ENCODE assay signal across 20 cellular contexts in the genomic region with DNA sequence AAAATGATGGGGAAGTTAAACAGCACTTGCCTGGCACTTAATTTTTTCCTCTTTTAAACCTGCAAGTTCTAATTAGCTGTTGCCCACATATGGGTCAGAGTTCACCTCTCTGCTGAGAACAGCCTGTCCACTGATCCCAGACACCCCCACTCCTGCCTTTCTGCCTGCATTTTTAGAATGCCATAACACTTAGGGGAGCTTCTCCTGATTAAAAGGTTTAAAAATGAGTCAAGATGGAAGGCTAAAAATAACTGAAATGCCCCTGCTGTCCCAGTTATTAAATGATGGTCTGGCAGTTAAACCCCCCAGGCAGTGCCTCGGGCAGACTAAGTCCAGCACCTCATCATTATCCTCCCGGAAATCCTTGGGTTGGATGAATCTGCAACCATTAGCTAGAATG.
A peak's percentile ranks its signal among the peaks of the same experiment; 100 is the strongest.
DNase-seq lines count a peak whose midpoint lies in the region; ATAC-seq and TF ChIP-seq lines count a peak whose summit lies in the region.
"Had no signal": no experiment of that assay in that cellular context is flagged by ENCODE, and none has a peak within 500 bp of the region (broad histone marks: within the 10 kb centered on the region; RNA-seq: fewer than 3 reads in every experiment).

No MANE protein-coding gene starts in this region.

- no peak for DNase-seq in right cardiac atrium
- no peak for DNase-seq in cardiac septum (ENCODE audit: low spot score)
- peak; percentile 5 for DNase-seq in choroid plexus epithelial cell (ENCODE audit: low read depth)
- no peak for DNase-seq in NCI-H82 treated with DMSO at 0.1 percent for 48 hours (lab: John Stamatoyannopoulos, UW; ENCODE audit: unreplicated experiment)
- DNase-seq in GM03348 (ENCODE audit: low spot score) = no peak
- DNase-seq: Calu3; CD8-positive, alpha-beta T cell; EL; H7; NCI-H1417; NCI-H1930; NCI-H2171; NCI-H526 treated with DMSO at 0.1 percent for 48 hours; Peyer's patch had no signal

- no peak overlapping the region for H3K4me3 ChIP-seq in right cardiac atrium (ENCODE audit: low read length)
- H3K4me3 ChIP-seq in choroid plexus epithelial cell (ENCODE audit: low read depth, low read length) = no peak overlapping the region
- H3K4me3 ChIP-seq in mesodermal cell (ENCODE audit: extremely low read depth, insufficient read depth, low read length, poor library complexity, severe bottlenecking) = no peak overlapping the region
- H3K4me3 ChIP-seq: BLaER1 treated with 17β-estradiol and CSF1 and Interleukin-3, amounts not matched to agents 10 nM and 100 nM; Peyer's patch had no signal

- no peaks in the 10 kb centered on the region for H3K27me3 ChIP-seq in right cardiac atrium (ENCODE audit: control insufficient read depth, insufficient read depth)
- H3K27me3 ChIP-seq: BLaER1 treated with 17β-estradiol and CSF1 and Interleukin-3, amounts not matched to agents 10 nM and 100 nM; Peyer's patch had no signal

- WGBS in right cardiac atrium = 32% methylated on average over 2 of the region's 2 CpGs
- 50% methylated on average over 1 of the region's 2 CpGs; no CpG with 5 or more reads in 1 of the 2 experiments for WGBS in mesodermal cell (ENCODE audit: insufficient coverage in 2 of 2), 2 experiments

- H3K4me1 ChIP-seq in right cardiac atrium (ENCODE audit: control insufficient read depth, insufficient read depth, low read length) (no peaks in the 10 kb centered on the region), mesodermal cell (ENCODE audit: control insufficient read depth, insufficient read depth, low read length, poor library complexity, severe bottlenecking) (peaks cover 13% of the 10 kb centered on the region)
- H3K4me1 ChIP-seq: Peyer's patch had no signal

- H3K27ac ChIP-seq in right cardiac atrium (ENCODE audit: low read length) = no peak overlapping the region
- peak overlapping the region; percentile 4 for H3K27ac ChIP-seq in mesodermal cell (ENCODE audit: low read depth, low read length, severe bottlenecking)
- H3K27ac ChIP-seq: BLaER1 treated with 17β-estradiol and CSF1 and Interleukin-3, amounts not matched to agents 10 nM and 100 nM; HL-60; KMS-11; Peyer's patch had no signal

- H3K36me3 ChIP-seq in mesodermal cell (ENCODE audit: control insufficient read depth, insufficient read depth, low read length) = no peaks in the 10 kb centered on the region
- H3K36me3 ChIP-seq: BLaER1 treated with 17β-estradiol and CSF1 and Interleukin-3, amounts not matched to agents 10 nM and 100 nM; Peyer's patch had no signal

- H3K9me3 ChIP-seq in right cardiac atrium (ENCODE audit: control insufficient read depth, low read length) (no peaks in the 10 kb centered on the region), mesodermal cell (ENCODE audit: control insufficient read depth, low read length) (peaks cover 9% of the 10 kb centered on the region)
- H3K9me3 ChIP-seq: Peyer's patch had no signal

- ATAC-seq in right cardiac atrium (peak; percentile 75 to 88), GM21381 (IDR thresholded peaks at IDR 0.05; ENCODE audit: unreplicated experiment) (no peak), GM21825 (IDR thresholded peaks at IDR 0.05; ENCODE audit: unreplicated experiment) (no peak)
- ATAC-seq: CD8-positive, alpha-beta T cell had no signal

- no peak for TF ChIP-seq CTCF in choroid plexus epithelial cell (conservative IDR thresholded peaks at IDR 0.05; ENCODE audit: low read depth, low read length)

- intact Hi-C loops in right cardiac atrium (cut with DNase I) = no loop called here
- intact Hi-C loops in cardiac septum (cut with DNase I) = no loop called here

Comparison
In these comparisons a context has a peak if more than half of its experiments do, and no peak if none do; other contexts are left out.
1. ATAC-seq: peak in right cardiac atrium (2 of 2); none in GM21381 (single experiment) and GM21825 (single experiment).